ENCODE assay signal across 1 cellular context in genomic region chr7:25047571-25048443, GRCh38.
TF ChIP-seq lines count a peak whose summit lies in the region.
"Not testable (repeated sequence)": the region's sequence is repeated elsewhere in the genome, so short reads cannot be mapped to it uniquely, and the experiment has no call there.

No MANE protein-coding gene starts in this region.

TF ChIP-seq in K562, 482 proteins besides CTCF, POLR2A, EP300 and RAD21 (continued from another document):
- 0 out of 2 replicates have a peak, but pooled peaks have one; percentile 16 for TF ChIP-seq ZBTB40 (IDR thresholded peaks at IDR 0.05)
- not testable (repeated sequence) for TF ChIP-seq ZBTB40 (CRISPR knock-in tag; IDR thresholded peaks at IDR 0.05)
- 0 out of 2 replicates have a peak, but pooled peaks have one; percentile 13 for TF ChIP-seq PKNOX1 (IDR thresholded peaks at IDR 0.05)
- TF ChIP-seq CTBP1 (IDR thresholded peaks at IDR 0.05; ENCODE audit: borderline replicate concordance), result 0 out of 2 replicates have a peak, but pooled peaks have one; percentile 22
- TF ChIP-seq MGA (IDR thresholded peaks at IDR 0.05), result peak; percentile 57; the same call in 1 of the 2 replicates
- peak; percentile 44; the same call in 1 of the 2 replicates for TF ChIP-seq L3MBTL2 (IDR thresholded peaks at IDR 0.05)
- 0 out of 2 replicates have a peak, but pooled peaks have one; percentile 41 for TF ChIP-seq EHMT2 (IDR thresholded peaks at IDR 0.05)
- TF ChIP-seq NRF1 (conservative IDR thresholded peaks at IDR 0.05 in 1 of 2, IDR thresholded peaks at IDR 0.05 in 1 of 2), result peak; percentile 70 to 77
- 0 out of 2 replicates have a peak, but pooled peaks have one; percentile 20 for TF ChIP-seq SOX6 (IDR thresholded peaks at IDR 0.05)
- 0 out of 2 replicates have a peak, but pooled peaks have one; percentile 11 for TF ChIP-seq ZFX (CRISPR knock-in tag; IDR thresholded peaks at IDR 0.05)
